Comparison of ENCODE assay signal across 9 cellular contexts in genomic region chrX:34300871-34301270, GRCh38.
DNase-seq lines count a peak whose midpoint lies in the region; ATAC-seq and TF ChIP-seq lines count a peak whose summit lies in the region.
"Had no signal": no experiment of that assay in that cellular context is flagged by ENCODE, and none has a peak within 500 bp of the region (broad histone marks: within the 10 kb centered on the region; RNA-seq: fewer than 3 reads in every experiment).

No MANE protein-coding gene starts in this region.

- H3K4me1 Mint-ChIP-seq in GM23338: peaks cover 8% of the 10 kb centered on the region; the same call in 2 of the 3 replicates

- DNase-seq in NCI-H1105 treated with DMSO at 0.1 percent for 48 hours (lab: John Stamatoyannopoulos, UW) (peak; percentile 1), NCI-H1105 (lab: John Stamatoyannopoulos, UW) (no peak), GM23338 (ENCODE audit: low spot score) (peak; percentile 61), OCI-LY7 (ENCODE audit: low spot score) (peak; percentile 47), esophagus squamous epithelium (lab: John Stamatoyannopoulos, UW) (no peak), pons (ENCODE audit: low spot score) (peak; percentile 35), cerebellar nuclear complex (lab: John Stamatoyannopoulos, UW) (no peak)

- H3K36me3 Mint-ChIP-seq in GM23338 (ENCODE audit: low read depth): no peaks in the 10 kb centered on the region

- no peak overlapping the region for H2AFZ ChIP-seq in GM23338
- no peak overlapping the region for H2AFZ ChIP-seq in OCI-LY7 (ENCODE audit: low read length)

- H4K20me1 ChIP-seq in GM23338 (replicated peaks; ENCODE audit: insufficient read depth): no peaks in the 10 kb centered on the region
- H4K20me1 ChIP-seq in OCI-LY7 (ENCODE audit: insufficient read depth, low read length): no peaks in the 10 kb centered on the region

- H3K4me1 ChIP-seq in GM23338 (ENCODE audit: insufficient read depth) (no peaks in the 10 kb centered on the region), OCI-LY7 (ENCODE audit: insufficient read depth, low read length, poor library complexity, severe bottlenecking) (no peaks in the 10 kb centered on the region), esophagus squamous epithelium (no peaks in the 10 kb centered on the region)

- H3K4me3 ChIP-seq in GM23338 (no peak overlapping the region), OCI-LY7 (ENCODE audit: low read depth, low read length, poor library complexity, severe bottlenecking) (no peak overlapping the region), esophagus squamous epithelium (no peak overlapping the region)
- H3K4me3 ChIP-seq: BLaER1 had no signal

- 0% methylated on average over 1 of the region's 1 CpG for WGBS in esophagus squamous epithelium, 2 donors

- POLR2A ChIA-PET in OCI-LY7 (lab: Charles Lee): no interaction called here

- no peak overlapping the region for H3K4me3 Mint-ChIP-seq in GM23338

- H3K36me3 ChIP-seq in GM23338 (ENCODE audit: insufficient read depth): no peaks in the 10 kb centered on the region
- no peaks in the 10 kb centered on the region for H3K36me3 ChIP-seq in OCI-LY7 (ENCODE audit: insufficient read depth, low read length)
- H3K36me3 ChIP-seq in esophagus squamous epithelium: no peaks in the 10 kb centered on the region
- H3K36me3 ChIP-seq: BLaER1 had no signal

- H3K27me3 Mint-ChIP-seq in GM23338 (ENCODE audit: insufficient read depth, low read depth, poor library complexity): peaks cover 11% of the 10 kb centered on the region

- no peaks in the 10 kb centered on the region for H3F3A ChIP-seq in GM23338 (replicated peaks; ENCODE audit: low read depth)

- CTCF ChIA-PET in OCI-LY7 (lab: Charles Lee; ENCODE audit: unreplicated experiment): no interaction called here

- H3K9me3 ChIP-seq in OCI-LY7 (ENCODE audit: low read length) (no peaks in the 10 kb centered on the region), esophagus squamous epithelium (no peaks in the 10 kb centered on the region)
- H3K9me3 ChIP-seq: BLaER1 had no signal

- no peak overlapping the region for H3K27ac Mint-ChIP-seq in GM23338

- H3K79me2 ChIP-seq in GM23338 (replicated peaks; ENCODE audit: insufficient read depth) (no peaks in the 10 kb centered on the region), OCI-LY7 (ENCODE audit: insufficient read depth, low read depth, low read length) (no peaks in the 10 kb centered on the region)

- no peak overlapping the region for H3K27ac ChIP-seq in GM23338 (ENCODE audit: low read depth)
- no peak overlapping the region for H3K27ac ChIP-seq in OCI-LY7 (ENCODE audit: low read depth, low read length, poor library complexity, severe bottlenecking)
- H3K27ac ChIP-seq in esophagus squamous epithelium: no peak overlapping the region
- H3K27ac ChIP-seq: BLaER1 had no signal

- TF ChIP-seq POLR2A in esophagus squamous epithelium (IDR thresholded peaks at IDR 0.05): no peak

- peaks cover 31% of the 10 kb centered on the region for H3K27me3 ChIP-seq in GM23338 (ENCODE audit: insufficient read depth)
- no peaks in the 10 kb centered on the region for H3K27me3 ChIP-seq in esophagus squamous epithelium

- ATAC-seq in GM23338 (no peak; the same call in 2 of the 3 replicates), HG03108 (IDR thresholded peaks at IDR 0.05; ENCODE audit: unreplicated experiment) (no peak)

- no peaks in the 10 kb centered on the region for H3K9me3 Mint-ChIP-seq in GM23338

- H3K4me2 ChIP-seq in GM23338 (no peak overlapping the region), OCI-LY7 (ENCODE audit: low read length) (no peak overlapping the region)
- H3K4me2 ChIP-seq: BLaER1 had no signal

- intact Hi-C loops in OCI-LY7 (cut with micrococcal nuclease; ENCODE audit: unreplicated experiment) (loop anchor here (2.0 to 5.0 kb wide), 2 partner anchors 866 to 1769 kb away; no protein-coding TSS in a partner anchor), esophagus squamous epithelium (cut with DNase I) (loop anchor here (10.0 kb wide), 1 partner anchor 866 kb away; no protein-coding TSS in a partner anchor)

- TF ChIP-seq CTCF in GM23338 (conservative IDR thresholded peaks at IDR 0.05; ENCODE audit: low read depth in 2 of 2) (peak; percentile 71 to 73), OCI-LY7 (conservative IDR thresholded peaks at IDR 0.05; ENCODE audit: low read length) (peak; percentile 75), esophagus squamous epithelium (IDR thresholded peaks at IDR 0.05) (peak in 5 of 6 experiments; percentile 9 to 48 (median 36))

- no TSS peak for BruUV-seq in OCI-LY7 (replicated peaks; lab: Mats Ljungman, UMichigan)

- H3K9me2 ChIP-seq in GM23338 (ENCODE audit: insufficient read depth) (no peaks in the 10 kb centered on the region), OCI-LY7 (ENCODE audit: insufficient read depth, low read length) (no peaks in the 10 kb centered on the region)

TF ChIP-seq in GM23338, 12 proteins besides CTCF, POLR2A, EP300 and RAD21 (continues in another document):
- TF ChIP-seq EZH2 (IDR thresholded peaks at IDR 0.05; ENCODE audit: low read depth, unreplicated experiment): no peak
- TF ChIP-seq JUNB (IDR thresholded peaks at IDR 0.05; ENCODE audit: unreplicated experiment): no peak
- TF ChIP-seq, protein P1, sequence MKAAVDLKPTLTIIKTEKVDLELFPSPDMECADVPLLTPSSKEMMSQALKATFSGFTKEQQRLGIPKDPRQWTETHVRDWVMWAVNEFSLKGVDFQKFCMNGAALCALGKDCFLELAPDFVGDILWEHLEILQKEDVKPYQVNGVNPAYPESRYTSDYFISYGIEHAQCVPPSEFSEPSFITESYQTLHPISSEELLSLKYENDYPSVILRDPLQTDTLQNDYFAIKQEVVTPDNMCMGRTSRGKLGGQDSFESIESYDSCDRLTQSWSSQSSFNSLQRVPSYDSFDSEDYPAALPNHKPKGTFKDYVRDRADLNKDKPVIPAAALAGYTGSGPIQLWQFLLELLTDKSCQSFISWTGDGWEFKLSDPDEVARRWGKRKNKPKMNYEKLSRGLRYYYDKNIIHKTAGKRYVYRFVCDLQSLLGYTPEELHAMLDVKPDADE (IDR thresholded peaks at IDR 0.05): no peak
- no peak for TF ChIP-seq EZH2phosphoT487 (IDR thresholded peaks at IDR 0.05; ENCODE audit: unreplicated experiment)
- TF ChIP-seq, protein P2, sequence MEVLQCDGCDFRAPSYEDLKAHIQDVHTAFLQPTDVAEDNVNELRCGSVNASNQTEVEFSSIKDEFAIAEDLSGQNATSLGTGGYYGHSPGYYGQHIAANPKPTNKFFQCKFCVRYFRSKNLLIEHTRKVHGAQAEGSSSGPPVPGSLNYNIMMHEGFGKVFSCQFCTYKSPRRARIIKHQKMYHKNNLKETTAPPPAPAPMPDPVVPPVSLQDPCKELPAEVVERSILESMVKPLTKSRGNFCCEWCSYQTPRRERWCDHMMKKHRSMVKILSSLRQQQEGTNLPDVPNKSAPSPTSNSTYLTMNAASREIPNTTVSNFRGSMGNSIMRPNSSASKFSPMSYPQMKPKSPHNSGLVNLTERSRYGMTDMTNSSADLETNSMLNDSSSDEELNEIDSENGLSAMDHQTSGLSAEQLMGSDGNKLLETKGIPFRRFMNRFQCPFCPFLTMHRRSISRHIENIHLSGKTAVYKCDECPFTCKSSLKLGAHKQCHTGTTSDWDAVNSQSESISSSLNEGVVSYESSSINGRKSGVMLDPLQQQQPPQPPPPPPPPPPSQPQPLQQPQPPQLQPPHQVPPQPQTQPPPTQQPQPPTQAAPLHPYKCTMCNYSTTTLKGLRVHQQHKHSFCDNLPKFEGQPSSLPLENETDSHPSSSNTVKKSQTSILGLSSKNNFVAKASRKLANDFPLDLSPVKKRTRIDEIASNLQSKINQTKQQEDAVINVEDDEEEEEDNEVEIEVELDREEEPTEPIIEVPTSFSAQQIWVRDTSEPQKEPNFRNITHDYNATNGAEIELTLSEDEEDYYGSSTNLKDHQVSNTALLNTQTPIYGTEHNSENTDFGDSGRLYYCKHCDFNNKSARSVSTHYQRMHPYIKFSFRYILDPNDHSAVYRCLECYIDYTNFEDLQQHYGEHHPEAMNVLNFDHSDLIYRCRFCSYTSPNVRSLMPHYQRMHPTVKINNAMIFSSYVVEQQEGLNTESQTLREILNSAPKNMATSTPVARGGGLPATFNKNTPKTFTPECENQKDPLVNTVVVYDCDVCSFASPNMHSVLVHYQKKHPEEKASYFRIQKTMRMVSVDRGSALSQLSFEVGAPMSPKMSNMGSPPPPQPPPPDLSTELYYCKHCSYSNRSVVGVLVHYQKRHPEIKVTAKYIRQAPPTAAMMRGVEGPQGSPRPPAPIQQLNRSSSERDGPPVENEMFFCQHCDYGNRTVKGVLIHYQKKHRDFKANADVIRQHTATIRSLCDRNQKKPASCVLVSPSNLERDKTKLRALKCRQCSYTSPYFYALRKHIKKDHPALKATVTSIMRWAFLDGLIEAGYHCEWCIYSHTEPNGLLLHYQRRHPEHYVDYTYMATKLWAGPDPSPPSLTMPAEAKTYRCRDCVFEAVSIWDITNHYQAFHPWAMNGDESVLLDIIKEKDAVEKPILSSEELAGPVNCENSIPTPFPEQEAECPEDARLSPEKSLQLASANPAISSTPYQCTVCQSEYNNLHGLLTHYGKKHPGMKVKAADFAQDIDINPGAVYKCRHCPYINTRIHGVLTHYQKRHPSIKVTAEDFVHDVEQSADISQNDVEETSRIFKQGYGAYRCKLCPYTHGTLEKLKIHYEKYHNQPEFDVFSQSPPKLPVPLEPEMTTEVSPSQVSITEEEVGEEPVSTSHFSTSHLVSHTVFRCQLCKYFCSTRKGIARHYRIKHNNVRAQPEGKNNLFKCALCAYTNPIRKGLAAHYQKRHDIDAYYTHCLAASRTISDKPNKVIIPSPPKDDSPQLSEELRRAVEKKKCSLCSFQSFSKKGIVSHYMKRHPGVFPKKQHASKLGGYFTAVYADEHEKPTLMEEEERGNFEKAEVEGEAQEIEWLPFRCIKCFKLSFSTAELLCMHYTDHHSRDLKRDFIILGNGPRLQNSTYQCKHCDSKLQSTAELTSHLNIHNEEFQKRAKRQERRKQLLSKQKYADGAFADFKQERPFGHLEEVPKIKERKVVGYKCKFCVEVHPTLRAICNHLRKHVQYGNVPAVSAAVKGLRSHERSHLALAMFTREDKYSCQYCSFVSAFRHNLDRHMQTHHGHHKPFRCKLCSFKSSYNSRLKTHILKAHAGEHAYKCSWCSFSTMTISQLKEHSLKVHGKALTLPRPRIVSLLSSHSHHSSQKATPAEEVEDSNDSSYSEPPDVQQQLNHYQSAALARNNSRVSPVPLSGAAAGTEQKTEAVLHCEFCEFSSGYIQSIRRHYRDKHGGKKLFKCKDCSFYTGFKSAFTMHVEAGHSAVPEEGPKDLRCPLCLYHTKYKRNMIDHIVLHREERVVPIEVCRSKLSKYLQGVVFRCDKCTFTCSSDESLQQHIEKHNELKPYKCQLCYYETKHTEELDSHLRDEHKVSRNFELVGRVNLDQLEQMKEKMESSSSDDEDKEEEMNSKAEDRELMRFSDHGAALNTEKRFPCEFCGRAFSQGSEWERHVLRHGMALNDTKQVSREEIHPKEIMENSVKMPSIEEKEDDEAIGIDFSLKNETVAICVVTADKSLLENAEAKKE (CRISPR knock-in tag; IDR thresholded peaks at IDR 0.05): no peak
- no peak for TF ChIP-seq ZNF114 (CRISPR knock-in tag; IDR thresholded peaks at IDR 0.05)

Comparison
In these comparisons a context has a peak if more than half of its experiments do, and no peak if none do; other contexts are left out.
1. DNase-seq: peak in NCI-H1105 treated with DMSO at 0.1 percent for 48 hours (single experiment), GM23338 (single experiment), OCI-LY7 (single experiment) and pons (single experiment); none in NCI-H1105 (single experiment), esophagus squamous epithelium (single experiment) and cerebellar nuclear complex (0 of 2).
2. Peak in every context shown above with its lines, with median percentiles within 50 percentile points of each other: CTCF ChIP-seq.